10 cellular contexts compared by ENCODE assay signal in genomic region chr7:27200761-27201230, GRCh38. TPM values are rescaled to one million over a fixed set of nuclear protein-coding genes. Genes with fewer than 3 reads are reported as not detected.
DNase-seq lines count a peak whose midpoint lies in the region; ATAC-seq and TF ChIP-seq lines count a peak whose summit lies in the region.
"Had no signal": no experiment of that assay in that cellular context is flagged by ENCODE, and none has a peak within 500 bp of the region (broad histone marks: within the 10 kb centered on the region; RNA-seq: fewer than 3 reads in every experiment).

No MANE protein-coding gene starts in this region.

- no peaks in the 10 kb centered on the region for H3K9me3 ChIP-seq in spleen
- H3K9me3 ChIP-seq in upper lobe of left lung = no peaks in the 10 kb centered on the region
- H3K9me3 ChIP-seq: tibial artery had no signal

- no peak for TF ChIP-seq EP300 in upper lobe of left lung (IDR thresholded peaks at IDR 0.05)

- H3K36me3 Mint-ChIP-seq in T-helper 1 cell treated with Interleukin-12 subunit alpha and Interleukin-12 subunit beta and Interleukin-4 antibody, amounts not matched to agents 30 μg/mL and 1 μg/mL, for 36 hours (ENCODE audit: low read depth) = no peaks in the 10 kb centered on the region

- peak overlapping the region; percentile 86 for H3K4me3 ChIP-seq in fibroblast of villous mesenchyme (ENCODE audit: low read depth, low read length)
- peak overlapping the region in 6 of 8 donors; percentile 6 to 68 (median 34) for H3K4me3 ChIP-seq in spleen
- peak overlapping the region in 2 of 4 donors; percentile 41 to 43 for H3K4me3 ChIP-seq in upper lobe of left lung

- ATAC-seq in upper lobe of left lung (ENCODE audit: low FRiP score in 2 of 2) = no peak

- H3K9me3 Mint-ChIP-seq in T-helper 1 cell treated with Interleukin-12 subunit alpha and Interleukin-12 subunit beta and Interleukin-4 antibody, amounts not matched to agents 30 μg/mL and 1 μg/mL, for 36 hours = no peaks in the 10 kb centered on the region

- H3K4me1 Mint-ChIP-seq in T-helper 1 cell treated with Interleukin-12 subunit alpha and Interleukin-12 subunit beta and Interleukin-4 antibody, amounts not matched to agents 30 μg/mL and 1 μg/mL, for 36 hours (ENCODE audit: low read depth) = peaks cover 11% of the 10 kb centered on the region

- TF ChIP-seq POLR2A in spleen (IDR thresholded peaks at IDR 0.05) (no peak), upper lobe of left lung (IDR thresholded peaks at IDR 0.05) (no peak)

- H3K27ac Mint-ChIP-seq in T-helper 1 cell treated with Interleukin-12 subunit alpha and Interleukin-12 subunit beta and Interleukin-4 antibody, amounts not matched to agents 30 μg/mL and 1 μg/mL, for 36 hours = peak overlapping the region; percentile 72

- H3K4me1 ChIP-seq in spleen (peaks cover 12 to 74% (median 56%) of the 10 kb centered on the region in 6 donors), upper lobe of left lung (peaks cover 34 to 53% (median 37%) of the 10 kb centered on the region in 4 donors)

- POLR2A ChIA-PET in RWPE1 (lab: Yijun Ruan, JAX; ENCODE audit: low non-redundant PET) = interaction anchor here (0.6 kb wide), 1 partner anchor 230 kb away, joined by 3 read pairs; no protein-coding TSS in a partner anchor

- H3K4me3 Mint-ChIP-seq in T-helper 1 cell treated with Interleukin-12 subunit alpha and Interleukin-12 subunit beta and Interleukin-4 antibody, amounts not matched to agents 30 μg/mL and 1 μg/mL, for 36 hours = peak overlapping the region; percentile 7

- CTCF ChIA-PET in RWPE1 (lab: Yijun Ruan, JAX) = interaction anchor here (0.6 to 1.3 kb wide), 3 partner anchors 376 to 720 kb away, joined by 3 read pairs; no protein-coding TSS in a partner anchor

- in situ Hi-C loops in GM13977 (cut with MboI; ENCODE audit: low pct_unique_long_range_greater_than_20kb, low sequenced_read_pairs, unreplicated experiment) = loop anchor here (10.0 kb wide), 1 partner anchor 724 kb away; no protein-coding TSS in a partner anchor

- H3K27me3 Mint-ChIP-seq in T-helper 1 cell treated with Interleukin-12 subunit alpha and Interleukin-12 subunit beta and Interleukin-4 antibody, amounts not matched to agents 30 μg/mL and 1 μg/mL, for 36 hours (ENCODE audit: low read depth) = peaks cover 86% of the 10 kb centered on the region

- no peaks in the 10 kb centered on the region for H3K36me3 ChIP-seq in spleen
- H3K36me3 ChIP-seq in upper lobe of left lung = no peaks in the 10 kb centered on the region
- H3K36me3 ChIP-seq: tibial artery had no signal

- TF ChIP-seq CTCF in RWPE1 (conservative IDR thresholded peaks at IDR 0.05; ENCODE audit: low read depth) (no peak), fibroblast of villous mesenchyme (IDR thresholded peaks at IDR 0.05; ENCODE audit: insufficient read depth, low read depth, low read length) (no peak), spleen (IDR thresholded peaks at IDR 0.05 in 8 of 11, conservative IDR thresholded peaks at IDR 0.05 in 3 of 11) (no peak), upper lobe of left lung (IDR thresholded peaks at IDR 0.05) (no peak), GM13977 (IDR thresholded peaks at IDR 0.05; ENCODE audit: extremely low read depth, insufficient read depth, missing control alignments) (no peak)

- H3K27me3 ChIP-seq in spleen (replicated peaks in 1 of 7) (peaks cover 22 to 100% (median 96%) of the 10 kb centered on the region in 7 donors), upper lobe of left lung (peaks cover 6 to 94% (median 69%) of the 10 kb centered on the region in 4 donors)

- intact Hi-C loops in spleen (cut with DNase I; ENCODE audit: low total_unique reads) = no loop called here

- H3K27ac ChIP-seq in RWPE1 = peak overlapping the region; percentile 90
- H3K27ac ChIP-seq in spleen = no peak overlapping the region
- H3K27ac ChIP-seq in upper lobe of left lung = no peak overlapping the region
- H3K27ac ChIP-seq: tibial artery had no signal

- DNase-seq in T-helper 1 cell = no peak
- DNase-seq in RWPE1 (ENCODE audit: low spot score) = no peak
- DNase-seq in fibroblast of villous mesenchyme (ENCODE audit: low read depth) = no peak
- no peak for DNase-seq in spleen
- DNase-seq in A172 (ENCODE audit: low spot score) = no peak
- no peak for DNase-seq in upper lobe of left lung
- no peak for DNase-seq in GM13977 (ENCODE audit: low spot score)

- 6 to 14% (median 11%) methylated on average over 8 to 9 of the region's 9 CpGs for WGBS in spleen, 5 donors
- 9% methylated on average over 6 to 9 of the region's 9 CpGs for WGBS in upper lobe of left lung, 2 donors

RNA-seq across cellular contexts. Expression of gene HOXA13, which starts 0.9 kb away (rescaled TPM):
- total RNA-seq in fibroblast of villous mesenchyme = 1.3 and 2.6 TPM in 2 replicates
- not detected for total RNA-seq in spleen
- not detected for polyA plus RNA-seq in spleen
- total RNA-seq in A172 (2014; rRNA removed; shearing (Covaris generic)) = 3.2 and 4.7 TPM in 2 replicates
- not detected for total RNA-seq in upper lobe of left lung

RNA-seq across cellular contexts. Expression of gene HOXA11, which starts 15.8 kb away (rescaled TPM):
- total RNA-seq in fibroblast of villous mesenchyme (41.9 and 47.1 TPM in 2 replicates), spleen (not detected), upper lobe of left lung (not detected)
- polyA plus RNA-seq in spleen = not detected
- total RNA-seq in A172 (2014; rRNA removed; shearing (Covaris generic)) = 1.2 TPM in 2 replicates

RNA-seq across cellular contexts. Expression of gene HOXA10, which starts 26.7 kb away (rescaled TPM):
- total RNA-seq in fibroblast of villous mesenchyme (39.0 and 47.1 TPM in 2 replicates), spleen (under 1 TPM in 3 of 7 donors, not detected in 4; 0.13 to 0.72 (median 0.56) TPM), upper lobe of left lung (under 1 TPM in 2 of 6 donors, not detected in 4; 0.15 to 0.24 TPM)
- polyA plus RNA-seq in spleen = under 1 TPM; 0.05 to 0.22 (median 0.19) TPM
- 26.4 and 30.7 TPM in 2 replicates for total RNA-seq in A172 (2014; rRNA removed; shearing (Covaris generic))

RNA-seq across cellular contexts. Expression of gene HOXA9, which starts 35.5 kb away (rescaled TPM):
- total RNA-seq in fibroblast of villous mesenchyme (17.1 and 20.3 TPM in 2 replicates), spleen (1 to 10 TPM in 5 of 7 donors, under 1 TPM in 2; 0.51 to 3.0 (median 1.2) TPM), upper lobe of left lung (1 to 10 TPM in 2 of 6 donors, under 1 TPM in 3, not detected in 1; 0.30 to 6.1 (median 0.49) TPM)
- polyA plus RNA-seq in spleen = under 1 TPM; 0.46 to 0.54 (median 0.48) TPM
- total RNA-seq in A172 (2014; rRNA removed; shearing (Covaris generic)) = 74.8 and 88.6 TPM in 2 replicates

RNA-seq across cellular contexts. Expression of gene EVX1, which starts 41.8 kb away (rescaled TPM):
- total RNA-seq in fibroblast of villous mesenchyme (not detected in 2 replicates), spleen (not detected), upper lobe of left lung (not detected)
- not detected for polyA plus RNA-seq in spleen
- total RNA-seq in A172 (2014; rRNA removed; shearing (Covaris generic)) = not detected in 2 replicates
- total RNA-seq: H4 had no signal

Comparison
In these comparisons a context has a peak if more than half of its experiments do, and no peak if none do; other contexts are left out.
1. RNA of gene HOXA11, which starts 15.8 kb away (total RNA-seq): 41.9 to 47.1 TPM in fibroblast of villous mesenchyme; 1.2 TPM in A172, not detected in spleen and not detected in upper lobe of left lung; every median in the first group is over 10 times any median in the second.
2. RNA of gene HOXA10, which starts 26.7 kb away (total RNA-seq): 39.0 to 47.1 TPM in fibroblast of villous mesenchyme and 26.4 to 30.7 TPM in A172; 0.13 to 0.72 TPM in spleen and 0.15 to 0.24 TPM in upper lobe of left lung; every median in the first group is over 10 times any median in the second.